ENCODE assay signal across 1 cellular context in the genomic region with DNA sequence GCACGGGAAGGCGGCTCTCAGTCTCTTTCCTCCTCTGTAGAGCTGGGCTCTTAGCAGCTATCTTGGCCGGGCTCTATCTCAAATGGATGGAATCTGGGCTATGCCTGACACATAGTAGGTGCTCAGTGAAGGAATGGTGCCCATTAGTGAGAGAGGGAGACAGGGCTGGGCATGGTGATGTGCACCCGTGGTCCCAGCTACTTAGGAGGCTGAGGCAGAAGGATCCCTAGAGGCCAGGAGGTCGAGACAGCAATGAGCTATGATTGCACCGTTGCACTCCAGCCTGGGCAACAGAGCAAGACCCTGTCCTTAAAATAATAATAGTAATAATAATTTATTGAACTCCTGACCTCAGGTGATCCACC.
TF ChIP-seq lines count a peak whose summit lies in the region.

No MANE protein-coding gene starts in this region.

TF ChIP-seq in SK-N-SH treated with all-trans-retinoic acid at 6 μM for 48 hours, 23 proteins besides CTCF, POLR2A, EP300 and RAD21 (continued from another document):
- TF ChIP-seq, protein P1, sequence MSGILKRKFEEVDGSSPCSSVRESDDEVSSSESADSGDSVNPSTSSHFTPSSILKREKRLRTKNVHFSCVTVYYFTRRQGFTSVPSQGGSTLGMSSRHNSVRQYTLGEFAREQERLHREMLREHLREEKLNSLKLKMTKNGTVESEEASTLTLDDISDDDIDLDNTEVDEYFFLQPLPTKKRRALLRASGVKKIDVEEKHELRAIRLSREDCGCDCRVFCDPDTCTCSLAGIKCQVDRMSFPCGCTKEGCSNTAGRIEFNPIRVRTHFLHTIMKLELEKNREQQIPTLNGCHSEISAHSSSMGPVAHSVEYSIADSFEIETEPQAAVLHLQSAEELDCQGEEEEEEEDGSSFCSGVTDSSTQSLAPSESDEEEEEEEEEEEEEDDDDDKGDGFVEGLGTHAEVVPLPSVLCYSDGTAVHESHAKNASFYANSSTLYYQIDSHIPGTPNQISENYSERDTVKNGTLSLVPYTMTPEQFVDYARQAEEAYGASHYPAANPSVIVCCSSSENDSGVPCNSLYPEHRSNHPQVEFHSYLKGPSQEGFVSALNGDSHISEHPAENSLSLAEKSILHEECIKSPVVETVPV (CRISPR knock-in tag; IDR thresholded peaks at IDR 0.05), result no peak
- TF ChIP-seq, protein P2, sequence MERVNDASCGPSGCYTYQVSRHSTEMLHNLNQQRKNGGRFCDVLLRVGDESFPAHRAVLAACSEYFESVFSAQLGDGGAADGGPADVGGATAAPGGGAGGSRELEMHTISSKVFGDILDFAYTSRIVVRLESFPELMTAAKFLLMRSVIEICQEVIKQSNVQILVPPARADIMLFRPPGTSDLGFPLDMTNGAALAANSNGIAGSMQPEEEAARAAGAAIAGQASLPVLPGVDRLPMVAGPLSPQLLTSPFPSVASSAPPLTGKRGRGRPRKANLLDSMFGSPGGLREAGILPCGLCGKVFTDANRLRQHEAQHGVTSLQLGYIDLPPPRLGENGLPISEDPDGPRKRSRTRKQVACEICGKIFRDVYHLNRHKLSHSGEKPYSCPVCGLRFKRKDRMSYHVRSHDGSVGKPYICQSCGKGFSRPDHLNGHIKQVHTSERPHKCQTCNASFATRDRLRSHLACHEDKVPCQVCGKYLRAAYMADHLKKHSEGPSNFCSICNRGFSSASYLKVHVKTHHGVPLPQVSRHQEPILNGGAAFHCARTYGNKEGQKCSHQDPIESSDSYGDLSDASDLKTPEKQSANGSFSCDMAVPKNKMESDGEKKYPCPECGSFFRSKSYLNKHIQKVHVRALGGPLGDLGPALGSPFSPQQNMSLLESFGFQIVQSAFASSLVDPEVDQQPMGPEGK (CRISPR knock-in tag; IDR thresholded peaks at IDR 0.05; ENCODE audit: borderline replicate concordance), result no peak
- TF ChIP-seq ARNTL (CRISPR knock-in tag; IDR thresholded peaks at IDR 0.05; ENCODE audit: borderline replicate concordance, low read depth) (no peak), OSR1 (CRISPR knock-in tag; IDR thresholded peaks at IDR 0.05) (no peak), RARB (CRISPR knock-in tag; IDR thresholded peaks at IDR 0.05) (no peak), ZNF8 (CRISPR knock-in tag; IDR thresholded peaks at IDR 0.05) (no peak), ISL1 (CRISPR knock-in tag; IDR thresholded peaks at IDR 0.05) (no peak), SNAI2 (CRISPR knock-in tag; IDR thresholded peaks at IDR 0.05) (no peak), TOX (CRISPR knock-in tag; IDR thresholded peaks at IDR 0.05; ENCODE audit: borderline replicate concordance) (no peak), ZNF565 (CRISPR knock-in tag; conservative IDR thresholded peaks at IDR 0.05; ENCODE audit: low read depth) (no peak), CSDC2 (CRISPR knock-in tag; IDR thresholded peaks at IDR 0.05) (no peak), ZC3H10 (CRISPR knock-in tag; IDR thresholded peaks at IDR 0.05) (no peak), ESRRG (CRISPR knock-in tag; IDR thresholded peaks at IDR 0.05) (no peak)
- TF ChIP-seq, protein P3, sequence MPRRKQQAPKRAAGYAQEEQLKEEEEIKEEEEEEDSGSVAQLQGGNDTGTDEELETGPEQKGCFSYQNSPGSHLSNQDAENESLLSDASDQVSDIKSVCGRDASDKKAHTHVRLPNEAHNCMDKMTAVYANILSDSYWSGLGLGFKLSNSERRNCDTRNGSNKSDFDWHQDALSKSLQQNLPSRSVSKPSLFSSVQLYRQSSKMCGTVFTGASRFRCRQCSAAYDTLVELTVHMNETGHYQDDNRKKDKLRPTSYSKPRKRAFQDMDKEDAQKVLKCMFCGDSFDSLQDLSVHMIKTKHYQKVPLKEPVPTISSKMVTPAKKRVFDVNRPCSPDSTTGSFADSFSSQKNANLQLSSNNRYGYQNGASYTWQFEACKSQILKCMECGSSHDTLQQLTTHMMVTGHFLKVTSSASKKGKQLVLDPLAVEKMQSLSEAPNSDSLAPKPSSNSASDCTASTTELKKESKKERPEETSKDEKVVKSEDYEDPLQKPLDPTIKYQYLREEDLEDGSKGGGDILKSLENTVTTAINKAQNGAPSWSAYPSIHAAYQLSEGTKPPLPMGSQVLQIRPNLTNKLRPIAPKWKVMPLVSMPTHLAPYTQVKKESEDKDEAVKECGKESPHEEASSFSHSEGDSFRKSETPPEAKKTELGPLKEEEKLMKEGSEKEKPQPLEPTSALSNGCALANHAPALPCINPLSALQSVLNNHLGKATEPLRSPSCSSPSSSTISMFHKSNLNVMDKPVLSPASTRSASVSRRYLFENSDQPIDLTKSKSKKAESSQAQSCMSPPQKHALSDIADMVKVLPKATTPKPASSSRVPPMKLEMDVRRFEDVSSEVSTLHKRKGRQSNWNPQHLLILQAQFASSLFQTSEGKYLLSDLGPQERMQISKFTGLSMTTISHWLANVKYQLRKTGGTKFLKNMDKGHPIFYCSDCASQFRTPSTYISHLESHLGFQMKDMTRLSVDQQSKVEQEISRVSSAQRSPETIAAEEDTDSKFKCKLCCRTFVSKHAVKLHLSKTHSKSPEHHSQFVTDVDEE (CRISPR knock-in tag; IDR thresholded peaks at IDR 0.05), result no peak
